In genomic region chr2:67294218-67294617, GRCh38 we compare ENCODE assay signal across 23 cellular contexts.
A peak's percentile ranks its signal among the peaks of the same experiment; 100 is the strongest.
DNase-seq lines count a peak whose midpoint lies in the region; ATAC-seq and TF ChIP-seq lines count a peak whose summit lies in the region.
"Had no signal": no experiment of that assay in that cellular context is flagged by ENCODE, and none has a peak within 500 bp of the region (broad histone marks: within the 10 kb centered on the region; RNA-seq: fewer than 3 reads in every experiment).

No MANE protein-coding gene starts in this region.

- H3K56ac ChIP-seq in IMR-90 (ENCODE audit: extremely low read depth, insufficient read depth, low read length) = no peak overlapping the region

- peaks cover 35% of the 10 kb centered on the region for H3F3A ChIP-seq in SK-N-SH (replicated peaks; ENCODE audit: insufficient read depth)

- TF ChIP-seq POLR2A in IMR-90 (IDR thresholded peaks at IDR 0.05; ENCODE audit: low read depth, low read length) = no peak

- H3K9ac ChIP-seq in IMR-90 (ENCODE audit: low read depth, low read length) = no peak overlapping the region
- H3K9ac ChIP-seq in SK-N-SH = no peak overlapping the region
- H3K9ac ChIP-seq: BLaER1 had no signal

- H3K79me1 ChIP-seq in IMR-90 (ENCODE audit: low read depth in 1 of 2, low read length in 2 of 2) = no peaks in the 10 kb centered on the region; a peak in 1 of 4 replicates

- no CpG with 5 or more reads among the region's 1 CpG for WGBS in IMR-90 (ENCODE audit: extremely low coverage in 2 of 2, insufficient read length in 1 of 2), 2 experiments
- WGBS in SK-N-SH (ENCODE audit: low lambda C conversion rate) = 16% methylated on average over 1 of the region's 1 CpG

- BruUV-seq in IMR-90 (replicated peaks; lab: Mats Ljungman, UMichigan) = no TSS peak

- no peaks in the 10 kb centered on the region for H3K9me3 Mint-ChIP-seq in osteocyte (ENCODE audit: unreplicated experiment)
- H3K9me3 Mint-ChIP-seq: CD14-positive monocyte; CD4-positive, alpha-beta memory T cell; CD4-positive, CD25-positive, alpha-beta regulatory T cell; CD8-positive, alpha-beta memory T cell had no signal

- H3K4ac ChIP-seq in IMR-90 (ENCODE audit: low read depth, low read length) = peak overlapping the region; percentile 54; the same call in 1 of the 2 replicates

- peaks cover 9% of the 10 kb centered on the region; the same call in 1 of the 2 replicates for H3K9me1 ChIP-seq in IMR-90 (ENCODE audit: insufficient read depth, low read length)

- H3K9me3 ChIP-seq in IMR-90 (ENCODE audit: control insufficient read depth, insufficient read depth, low read length) = no peaks in the 10 kb centered on the region
- H3K9me3 ChIP-seq in SK-N-SH = no peaks in the 10 kb centered on the region
- H3K9me3 ChIP-seq: BE2C, BLaER1 had no signal

- H2BK120ac ChIP-seq in IMR-90 (ENCODE audit: low read depth, low read length) = peak overlapping the region; percentile 74

- in situ Hi-C loops in IMR-90 (cut with MboI; ENCODE audit: low sequenced_read_pairs) = no loop called here

- H2BK15ac ChIP-seq in IMR-90 (ENCODE audit: low read depth, low read length) = peak overlapping the region; percentile 79; the same call in 2 of the 3 replicates

- H2AK9ac ChIP-seq in IMR-90 (replicated peaks; ENCODE audit: low read depth, low read length, poor library complexity) = no peak overlapping the region

- H4K5ac ChIP-seq in IMR-90 (ENCODE audit: low read depth, low read length) = no peak overlapping the region

- DNase-seq in EH (ENCODE audit: low read depth) = peak; percentile 61
- no peak for DNase-seq in IMR-90
- no peak for DNase-seq in SK-N-SH
- no peak for DNase-seq in osteocyte (ENCODE audit: extremely low spot score, unreplicated experiment)
- DNase-seq in ureter (ENCODE audit: low spot score) = no peak
- no peak for DNase-seq in dorsolateral prefrontal cortex
- DNase-seq in stimulated activated CD4-positive, alpha-beta T cell treated with anti-CD3 and anti-CD28 coated beads, Interleukin-4, amount 100 ng/mL, for 1 hour = no peak
- DNase-seq: 8988T; ACHN; BE2C; C1 segment of cervical spinal cord; CD4-positive, alpha-beta memory T cell; CD4-positive, CD25-positive, alpha-beta regulatory T cell; CD8-positive, alpha-beta memory T cell; COR-L47; DMS 273 treated with DMSO at 0.1 percent for 48 hours; DMS153; DMS53; DMS79; DND-41; GF-D8 had no signal

- H3K4me1 ChIP-seq in IMR-90 (ENCODE audit: control insufficient read depth, insufficient read depth, low read length) (peaks cover 15% of the 10 kb centered on the region), SK-N-SH (ENCODE audit: control insufficient read depth in 1 of 2, insufficient read depth in 2 of 2, low read depth in 1 of 2, low read length in 1 of 2) (peaks cover 0 to 6% of the 10 kb centered on the region in 2 experiments; a peak in 1 of 4 replicates)
- H3K4me1 ChIP-seq: BE2C, BLaER1 had no signal

- peak overlapping the region; percentile 3 for H2BK5ac ChIP-seq in IMR-90 (ENCODE audit: low read depth, low read length, poor library complexity, severe bottlenecking)

- no peaks in the 10 kb centered on the region for H4K20me1 ChIP-seq in IMR-90 (ENCODE audit: insufficient read depth, low read length)
- H4K20me1 ChIP-seq in SK-N-SH (ENCODE audit: insufficient read depth) = no peaks in the 10 kb centered on the region
- H4K20me1 ChIP-seq: BLaER1 had no signal

- H3K4me3 ChIP-seq in IMR-90 (ENCODE audit: insufficient read depth, low read depth, low read length) (no peak overlapping the region), SK-N-SH (ENCODE audit: low read depth in 2 of 2, low read length in 1 of 2) (no peak overlapping the region), dorsolateral prefrontal cortex (no peak overlapping the region)
- H3K4me3 ChIP-seq: BLaER1 had no signal

- no peak overlapping the region for H3K4me2 ChIP-seq in IMR-90 (ENCODE audit: low read depth, low read length)
- no peak overlapping the region for H3K4me2 ChIP-seq in SK-N-SH
- H3K4me2 ChIP-seq: BLaER1 had no signal

- no peaks in the 10 kb centered on the region for H3K27me3 Mint-ChIP-seq in osteocyte (ENCODE audit: unreplicated experiment)
- H3K27me3 Mint-ChIP-seq: CD4-positive, alpha-beta memory T cell; CD4-positive, CD25-positive, alpha-beta regulatory T cell had no signal

- peaks cover 53% of the 10 kb centered on the region for H3K4me1 Mint-ChIP-seq in osteocyte (ENCODE audit: unreplicated experiment)
- H3K4me1 Mint-ChIP-seq: CD14-positive monocyte; CD4-positive, alpha-beta memory T cell; CD4-positive, CD25-positive, alpha-beta regulatory T cell; CD8-positive, alpha-beta memory T cell had no signal

- H4K91ac ChIP-seq in IMR-90 (ENCODE audit: insufficient read depth, low read depth, low read length) = peak overlapping the region; percentile 25; the same call in 1 of the 2 replicates

- H2BK20ac ChIP-seq in IMR-90 (ENCODE audit: low read depth, low read length) = peak overlapping the region; percentile 33; the same call in 1 of the 2 replicates

- H4K8ac ChIP-seq in IMR-90 (ENCODE audit: low read depth in 2 of 2, low read length in 2 of 2) = peak overlapping the region; percentile 24 to 26; a peak in 1 of 4 replicates

- TF ChIP-seq CTCF in IMR-90 (conservative IDR thresholded peaks at IDR 0.05; ENCODE audit: low read depth, low read length) (no peak), SK-N-SH (IDR thresholded peaks at IDR 0.05) (no peak), osteocyte (IDR thresholded peaks at IDR 0.05) (no peak), dorsolateral prefrontal cortex (IDR thresholded peaks at IDR 0.05 in 54 of 56, conservative IDR thresholded peaks at IDR 0.05 in 2 of 56; ENCODE audit: low read depth in 1 of 56, partially characterized antibody in 56 of 56) (no peak)

- no peak overlapping the region for H3K4me3 Mint-ChIP-seq in osteocyte (ENCODE audit: unreplicated experiment)
- H3K4me3 Mint-ChIP-seq: CD14-positive monocyte; CD4-positive, alpha-beta memory T cell; CD4-positive, CD25-positive, alpha-beta regulatory T cell; CD8-positive, alpha-beta memory T cell had no signal

- peak overlapping the region; percentile 34 for H3K27ac Mint-ChIP-seq in osteocyte (ENCODE audit: unreplicated experiment)
- H3K27ac Mint-ChIP-seq: CD14-positive monocyte; CD4-positive, alpha-beta memory T cell; CD4-positive, CD25-positive, alpha-beta regulatory T cell; CD8-positive, alpha-beta memory T cell had no signal

- H2AK5ac ChIP-seq in IMR-90 (ENCODE audit: low read depth, low read length) = peak overlapping the region; percentile 56

- TF ChIP-seq RAD21 in IMR-90 (IDR thresholded peaks at IDR 0.05; ENCODE audit: low read length) (no peak), SK-N-SH (IDR thresholded peaks at IDR 0.05; ENCODE audit: low read length) (no peak)

- no peaks in the 10 kb centered on the region for H3K9me2 ChIP-seq in SK-N-SH

- H3K27me3 ChIP-seq in IMR-90 (ENCODE audit: control insufficient read depth, insufficient read depth, low read length) (no peaks in the 10 kb centered on the region), SK-N-SH (ENCODE audit: insufficient read depth) (no peaks in the 10 kb centered on the region), dorsolateral prefrontal cortex (peaks cover 0 to 1% (median 0%) of the 10 kb centered on the region in 45 donors)
- H3K27me3 ChIP-seq: BE2C, BLaER1 had no signal

- POLR2A ChIA-PET in IMR-90 (lab: Charles Lee; ENCODE audit: unreplicated experiment) = interaction anchor here (0.6 kb wide), 1 partner anchor 169 kb away, joined by 3 read pairs; no protein-coding TSS in a partner anchor
- POLR2A ChIA-PET in SK-N-SH (lab: Yijun Ruan, JAX) = no interaction called here

- H2AFZ ChIP-seq in IMR-90 (replicated peaks; ENCODE audit: low read length, poor library complexity) = no peak overlapping the region
- peak overlapping the region; percentile 63; the same call in 1 of the 2 replicates for H2AFZ ChIP-seq in SK-N-SH (ENCODE audit: low read depth)

- CTCF ChIA-PET in IMR-90 (lab: Yijun Ruan, JAX) (interaction anchor here (0.7 kb wide), 1 partner anchor 702 kb away, joined by 4 read pairs; no protein-coding TSS in a partner anchor), SK-N-SH (lab: Yijun Ruan, JAX) (interaction anchor here (0.6 kb wide), 1 partner anchor 452 kb away, joined by 3 read pairs; no protein-coding TSS in a partner anchor)

- dilution Hi-C loops in IMR-90 (cut with HindIII; ENCODE audit: low sequenced_read_pairs, unreplicated experiment) = no loop called here

- H3K18ac ChIP-seq in IMR-90 (ENCODE audit: low read depth, low read length) = peak overlapping the region; percentile 17; the same call in 1 of the 2 replicates

- peak in 1 of 2 experiments; percentile 51; a peak in 1 of 4 replicates for TF ChIP-seq EP300 in SK-N-SH (IDR thresholded peaks at IDR 0.05; ENCODE audit: borderline replicate concordance in 1 of 2, low read depth in 1 of 2, low read length in 1 of 2)

- intact Hi-C loops in IMR-90 (cut with micrococcal nuclease) (loop anchor here (2.0 kb wide), 1 partner anchor 15 kb away; no protein-coding TSS in a partner anchor), dorsolateral prefrontal cortex (cut with DNase I) (no loop called here)

- H3K36me3 ChIP-seq in IMR-90 (ENCODE audit: control insufficient read depth, insufficient read depth, low read length) (no peaks in the 10 kb centered on the region), SK-N-SH (replicated peaks in 1 of 2; ENCODE audit: control insufficient read depth in 1 of 2, insufficient read depth in 2 of 2, low read length in 1 of 2) (no peaks in the 10 kb centered on the region)
- H3K36me3 ChIP-seq: BE2C, BLaER1 had no signal

- ATAC-seq in IMR-90 (ENCODE audit: low read depth) = no peak

- no peak overlapping the region for H3K27ac ChIP-seq in IMR-90 (ENCODE audit: insufficient read depth, low read length)
- peak overlapping the region in 1 of 2 experiments; percentile 45; a peak in 2 of 4 replicates for H3K27ac ChIP-seq in SK-N-SH (ENCODE audit: low read depth in 2 of 2, low read length in 1 of 2)
- no peak overlapping the region for H3K27ac ChIP-seq in dorsolateral prefrontal cortex
- H3K27ac ChIP-seq: BLaER1 had no signal

- H3K79me2 ChIP-seq in SK-N-SH (ENCODE audit: insufficient read depth) = no peaks in the 10 kb centered on the region

- H3K36me3 Mint-ChIP-seq in osteocyte (ENCODE audit: unreplicated experiment) = no peaks in the 10 kb centered on the region
- H3K36me3 Mint-ChIP-seq: CD14-positive monocyte; CD4-positive, alpha-beta memory T cell; CD4-positive, CD25-positive, alpha-beta regulatory T cell; CD8-positive, alpha-beta memory T cell had no signal

- H3K14ac ChIP-seq in IMR-90 (replicated peaks; ENCODE audit: low read depth, low read length) = 0 out of 2 replicates have a peak overlapping the region, but pooled peaks have one; percentile 27

- H3K23ac ChIP-seq in IMR-90 (ENCODE audit: low read depth, low read length) = peak overlapping the region; percentile 48; the same call in 1 of the 2 replicates

TF ChIP-seq in SK-N-SH, 30 proteins besides CTCF, POLR2A, EP300 and RAD21 (continues in another document):
- no peak for TF ChIP-seq GATA2 (CRISPR knock-in tag; IDR thresholded peaks at IDR 0.05)
- TF ChIP-seq ELF1 (IDR thresholded peaks at IDR 0.05) = no peak
- TF ChIP-seq RCOR1 (IDR thresholded peaks at IDR 0.05; ENCODE audit: low read length) = no peak
- TF ChIP-seq RFX5 (IDR thresholded peaks at IDR 0.05; ENCODE audit: low read length) = no peak
- no peak for TF ChIP-seq TAF1 (IDR thresholded peaks at IDR 0.05; ENCODE audit: borderline replicate concordance, low read depth, low read length)
